In the genomic region with DNA sequence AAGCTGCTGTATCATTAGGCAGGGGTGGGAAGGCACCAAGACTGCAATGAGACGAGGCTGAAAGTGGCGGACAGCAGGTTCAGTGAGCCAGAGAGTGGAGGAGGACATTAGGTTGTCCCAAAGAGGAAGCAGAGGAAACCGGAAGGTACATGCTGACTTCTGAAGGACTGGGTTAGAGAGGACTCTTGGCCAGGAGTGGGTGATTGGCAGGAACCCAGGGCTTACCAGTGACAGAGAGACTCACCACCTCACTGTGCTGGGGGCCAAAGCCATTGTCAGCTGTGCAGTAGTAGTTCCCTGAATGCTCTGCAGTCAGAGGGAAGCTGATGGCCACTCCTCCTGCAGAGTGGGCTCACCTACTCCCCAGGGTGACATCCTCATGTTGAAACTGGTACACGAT, we compare ENCODE assay signal across 34 cellular contexts. TPM values are rescaled to one million over a fixed set of nuclear protein-coding genes. Genes with fewer than 3 reads are reported as not detected.
"Had no signal": no experiment of that assay in that cellular context is flagged by ENCODE, and none has a peak within 500 bp of the region (broad histone marks: within the 10 kb centered on the region; RNA-seq: fewer than 3 reads in every experiment).

No MANE protein-coding gene starts in this region.

- H3K9me3 Mint-ChIP-seq: activated CD4-positive, alpha-beta memory T cell treated with anti-CD3 and anti-CD28 coated beads, Interleukin-2, amount 10 ng/mL, durations not matched to agents 7 days and 5 days; activated CD4-positive, alpha-beta T cell treated with anti-CD3 and anti-CD28 coated beads, Interleukin-2, amount 10 ng/mL, durations not matched to agents 24 days and 14 days; activated naive CD4-positive, alpha-beta T cell treated with anti-CD3 and anti-CD28 coated beads, Interleukin-2, amount 10 ng/mL, durations not matched to agents 7 days and 5 days; activated naive CD8-positive, alpha-beta T cell treated with anti-CD3 and anti-CD28 coated beads, Interleukin-2, amount 10 ng/mL, durations not matched to agents 7 days and 5 days; activated T-cell treated with anti-CD3 and anti-CD28 coated beads, Interleukin-2, amount 50 U/mL, for 24 hours; brain; effector memory CD8-positive, alpha-beta T cell; nephron; stimulated activated naive CD8-positive, alpha-beta T cell treated with anti-CD3 and anti-CD28 coated beads, Interleukin-15, Interleukin-2, amounts not matched to agents 100 ng/mL and 50 ng/mL, for 24 hours had no signal

- DNase-seq: activated CD4-positive, alpha-beta memory T cell treated with anti-CD3 and anti-CD28 coated beads, Interleukin-2, amount 10 ng/mL, durations not matched to agents 7 days and 5 days; activated CD4-positive, alpha-beta T cell treated with anti-CD3 and anti-CD28 coated beads, Interleukin-2, amount 10 ng/mL, durations not matched to agents 24 days and 14 days; activated CD4-positive, CD25-positive, alpha-beta regulatory T cell treated with anti-CD3 and anti-CD28 coated beads, Interleukin-2, amount 50 U/mL, for 72 hours; activated CD8-positive, alpha-beta memory T cell treated with anti-CD3 and anti-CD28 coated beads, Interleukin-2, amount 50 U/mL, for 48 hours; activated gamma-delta T cell; activated naive CD4-positive, alpha-beta T cell treated with anti-CD3 and anti-CD28 coated beads, Interleukin-2, amount 10 ng/mL, durations not matched to agents 7 days and 5 days; activated naive CD8-positive, alpha-beta T cell treated with anti-CD3 and anti-CD28 coated beads, Interleukin-2, amount 10 ng/mL, durations not matched to agents 7 days and 5 days; activated T-cell treated with anti-CD3 and anti-CD28 coated beads, Interleukin-2, amount 50 U/mL, for 24 hours; dorsolateral prefrontal cortex; effector memory CD8-positive, alpha-beta T cell; erythroblast; islet precursor cell; left ventricle myocardium superior; mammary epithelial cell; right lobe of liver; stimulated activated CD4-positive, alpha-beta T cell treated with anti-CD3 and anti-CD28 coated beads, Interleukin-4, amount 100 ng/mL, for 1 hour; WERI-Rb-1 had no signal

- ATAC-seq: effector memory CD8-positive, alpha-beta T cell; gastroesophageal sphincter; left ventricle myocardium superior; right lobe of liver had no signal

- H3K36me3 Mint-ChIP-seq: activated naive CD4-positive, alpha-beta T cell treated with anti-CD3 and anti-CD28 coated beads, Interleukin-2, amount 10 ng/mL, durations not matched to agents 7 days and 5 days; activated naive CD8-positive, alpha-beta T cell treated with anti-CD3 and anti-CD28 coated beads, Interleukin-2, amount 10 ng/mL, durations not matched to agents 7 days and 5 days; brain had no signal

- H3K27ac Mint-ChIP-seq: activated CD4-positive, alpha-beta memory T cell treated with anti-CD3 and anti-CD28 coated beads, Interleukin-2, amount 10 ng/mL, durations not matched to agents 7 days and 5 days; activated CD4-positive, alpha-beta T cell treated with anti-CD3 and anti-CD28 coated beads, Interleukin-2, amount 10 ng/mL, durations not matched to agents 24 days and 14 days; activated naive CD4-positive, alpha-beta T cell treated with anti-CD3 and anti-CD28 coated beads, Interleukin-2, amount 10 ng/mL, durations not matched to agents 7 days and 5 days; activated naive CD8-positive, alpha-beta T cell treated with anti-CD3 and anti-CD28 coated beads, Interleukin-2, amount 10 ng/mL, durations not matched to agents 7 days and 5 days; activated T-cell treated with anti-CD3 and anti-CD28 coated beads, Interleukin-2, amount 50 U/mL, for 24 hours; brain; effector memory CD8-positive, alpha-beta T cell; nephron; progenitor cell of endocrine pancreas; stimulated activated naive CD8-positive, alpha-beta T cell treated with anti-CD3 and anti-CD28 coated beads, Interleukin-15, Interleukin-2, amounts not matched to agents 100 ng/mL and 50 ng/mL, for 24 hours had no signal

- H3K4me3 Mint-ChIP-seq: activated CD4-positive, alpha-beta memory T cell treated with anti-CD3 and anti-CD28 coated beads, Interleukin-2, amount 10 ng/mL, durations not matched to agents 7 days and 5 days; activated CD4-positive, alpha-beta T cell treated with anti-CD3 and anti-CD28 coated beads, Interleukin-2, amount 10 ng/mL, durations not matched to agents 24 days and 14 days; activated naive CD4-positive, alpha-beta T cell treated with anti-CD3 and anti-CD28 coated beads, Interleukin-2, amount 10 ng/mL, durations not matched to agents 7 days and 5 days; activated naive CD8-positive, alpha-beta T cell treated with anti-CD3 and anti-CD28 coated beads, Interleukin-2, amount 10 ng/mL, durations not matched to agents 7 days and 5 days; activated T-cell treated with anti-CD3 and anti-CD28 coated beads, Interleukin-2, amount 50 U/mL, for 24 hours; brain; effector memory CD8-positive, alpha-beta T cell; nephron; stimulated activated naive CD8-positive, alpha-beta T cell treated with anti-CD3 and anti-CD28 coated beads, Interleukin-15, Interleukin-2, amounts not matched to agents 100 ng/mL and 50 ng/mL, for 24 hours had no signal

- H3K4me1 Mint-ChIP-seq: activated CD4-positive, alpha-beta memory T cell treated with anti-CD3 and anti-CD28 coated beads, Interleukin-2, amount 10 ng/mL, durations not matched to agents 7 days and 5 days; activated CD4-positive, alpha-beta T cell treated with anti-CD3 and anti-CD28 coated beads, Interleukin-2, amount 10 ng/mL, durations not matched to agents 24 days and 14 days; activated naive CD4-positive, alpha-beta T cell treated with anti-CD3 and anti-CD28 coated beads, Interleukin-2, amount 10 ng/mL, durations not matched to agents 7 days and 5 days; activated naive CD8-positive, alpha-beta T cell treated with anti-CD3 and anti-CD28 coated beads, Interleukin-2, amount 10 ng/mL, durations not matched to agents 7 days and 5 days; brain; nephron had no signal

RNA-seq across cellular contexts. Expression of a gene that starts 41.9 kb away (rescaled TPM):
- total RNA-seq: activated CD4-positive, alpha-beta memory T cell treated with anti-CD3 and anti-CD28 coated beads, Interleukin-2, amount 10 ng/mL, durations not matched to agents 7 days and 5 days; activated CD4-positive, alpha-beta T cell treated with anti-CD3 and anti-CD28 coated beads, Interleukin-2, amount 10 ng/mL, durations not matched to agents 24 days and 14 days; activated naive CD8-positive, alpha-beta T cell treated with anti-CD3 and anti-CD28 coated beads, Interleukin-2, amount 10 ng/mL, durations not matched to agents 7 days and 5 days; ascending aorta; cardiac septum; cerebellum; hepatocyte; left ventricle myocardium superior; mammary epithelial cell; mucosa of gallbladder; osteocyte; progenitor cell of endocrine pancreas; renal cortical epithelial cell; right lobe of liver; skeletal muscle tissue; subcutaneous adipose tissue; T-helper 1 cell treated with Interleukin-12 subunit alpha and Interleukin-12 subunit beta and Interleukin-4 antibody, amounts not matched to agents 30 ng/mL and 1 ng/mL, for 36 hours; thoracic aorta; ureter had no signal
